Comparison of ENCODE assay signal across 1 cellular context in genomic region chr22:36548606-36549005, GRCh38.
TF ChIP-seq lines count a peak whose summit lies in the region.

No MANE protein-coding gene starts in this region.

TF ChIP-seq in WTC11, 78 proteins besides CTCF, POLR2A, EP300 and RAD21 (continued from another document):
- TF ChIP-seq STAT6 (CRISPR knock-in tag; conservative IDR thresholded peaks at IDR 0.05; ENCODE audit: low read depth) (no peak), IRF1 (CRISPR knock-in tag; IDR thresholded peaks at IDR 0.05) (no peak), TEAD4 (CRISPR knock-in tag; IDR thresholded peaks at IDR 0.05) (no peak)
